Comparison of ENCODE assay signal across 35 cellular contexts in the genomic region with DNA sequence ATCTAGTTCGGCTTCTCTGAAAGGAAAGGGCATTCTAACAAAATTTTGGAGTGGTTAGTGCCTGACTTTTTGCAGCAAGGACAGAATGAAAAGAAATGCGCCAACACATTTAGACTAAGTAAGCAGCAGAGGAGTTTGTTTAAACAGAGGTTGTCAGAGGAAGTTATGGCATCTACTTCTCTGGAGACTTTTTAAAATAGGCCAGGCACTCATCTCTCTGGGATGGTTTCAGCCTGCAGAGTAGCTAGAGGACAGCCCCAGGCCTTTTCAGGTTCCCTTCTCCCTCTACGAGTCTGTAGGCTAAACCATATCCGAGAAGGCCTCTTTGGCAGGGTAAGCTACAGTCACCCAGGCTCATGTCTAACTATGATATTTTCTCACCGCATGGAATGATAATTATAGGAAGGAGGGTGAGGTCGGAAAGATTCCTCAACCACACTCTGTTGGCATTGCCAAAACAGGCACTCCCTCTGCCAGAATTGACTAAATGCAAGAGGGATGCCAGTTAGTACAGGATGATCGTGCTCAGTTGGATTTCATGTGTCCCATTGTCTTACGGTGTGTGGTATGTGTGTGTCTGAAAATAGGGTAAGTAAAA. TPM values are rescaled to one million over a fixed set of nuclear protein-coding genes. Genes with fewer than 3 reads are reported as not detected.
DNase-seq lines count a peak whose midpoint lies in the region; ATAC-seq, FAIRE-seq and TF ChIP-seq lines count a peak whose summit lies in the region.
"Had no signal": no experiment of that assay in that cellular context is flagged by ENCODE, and none has a peak within 500 bp of the region (broad histone marks: within the 10 kb centered on the region; RNA-seq: fewer than 3 reads in every experiment).

No MANE protein-coding gene starts in this region.

- H3K36me3 Mint-ChIP-seq in endothelial cell (ENCODE audit: low read depth, unreplicated experiment), result no peaks in the 10 kb centered on the region
- H3K36me3 Mint-ChIP-seq: activated naive CD8-positive, alpha-beta T cell treated with anti-CD3 and anti-CD28 coated beads, Interleukin-2, amount 10 ng/mL, durations not matched to agents 7 days and 5 days; naive thymus-derived CD8-positive, alpha-beta T cell had no signal

- intact Hi-C loops in heart left ventricle (cut with DNase I) (no loop called here), cardiac septum (cut with DNase I) (no loop called here), transverse colon (cut with DNase I; ENCODE audit: low total_unique reads) (no loop called here)

- H3K27me3 ChIP-seq in heart left ventricle (no peaks in the 10 kb centered on the region), muscle layer of duodenum (ENCODE audit: low read depth, low read length) (no peaks in the 10 kb centered on the region), transverse colon (no peaks in the 10 kb centered on the region)
- H3K27me3 ChIP-seq: hepatocyte, tibial artery had no signal

- TF ChIP-seq POLR2A in heart left ventricle (IDR thresholded peaks at IDR 0.05), result no peak
- no peak for TF ChIP-seq POLR2A in transverse colon (IDR thresholded peaks at IDR 0.05)

- peaks cover 18% of the 10 kb centered on the region for H3K4me1 Mint-ChIP-seq in endothelial cell (ENCODE audit: unreplicated experiment)
- H3K4me1 Mint-ChIP-seq: activated naive CD8-positive, alpha-beta T cell treated with anti-CD3 and anti-CD28 coated beads, Interleukin-2, amount 10 ng/mL, durations not matched to agents 7 days and 5 days; central memory CD8-positive, alpha-beta T cell; naive thymus-derived CD8-positive, alpha-beta T cell; stimulated activated naive CD8-positive, alpha-beta T cell treated with anti-CD3 and anti-CD28 coated beads, Interleukin-15, amount 100 ng/mL, for 72 hours had no signal

- FAIRE-seq in D721Med (lab: Jason Lieb, UNC), result no peak
- FAIRE-seq: A204.1, frontal cortex, GM12892, HTR-8/SVneo, RCC 7860 had no signal

- H3K9me3 ChIP-seq in heart left ventricle (no peaks in the 10 kb centered on the region), muscle layer of duodenum (ENCODE audit: control insufficient read depth in 1 of 2, low read length in 2 of 2) (no peaks in the 10 kb centered on the region), transverse colon (no peaks in the 10 kb centered on the region)
- H3K9me3 ChIP-seq: tibial artery had no signal

- no peak for TF ChIP-seq EP300 in transverse colon (IDR thresholded peaks at IDR 0.05; ENCODE audit: low read depth)

- no peak overlapping the region for H3K4me3 ChIP-seq in heart left ventricle
- no peak overlapping the region for H3K4me3 ChIP-seq in muscle layer of duodenum (ENCODE audit: low read depth in 1 of 2, low read length in 2 of 2)
- H3K4me3 ChIP-seq in transverse colon, result no peak overlapping the region
- H3K4me3 ChIP-seq: hepatocyte, smooth muscle cell, tibial artery had no signal

- H3K9me3 Mint-ChIP-seq in endothelial cell (ENCODE audit: unreplicated experiment), result no peaks in the 10 kb centered on the region
- H3K9me3 Mint-ChIP-seq: activated naive CD8-positive, alpha-beta T cell treated with anti-CD3 and anti-CD28 coated beads, Interleukin-2, amount 10 ng/mL, durations not matched to agents 7 days and 5 days; CD4-positive, alpha-beta T cell; central memory CD8-positive, alpha-beta T cell; naive thymus-derived CD8-positive, alpha-beta T cell; stimulated activated naive CD8-positive, alpha-beta T cell treated with anti-CD3 and anti-CD28 coated beads, Interleukin-15, amount 100 ng/mL, for 72 hours had no signal

- no peak overlapping the region for H3K27ac Mint-ChIP-seq in endothelial cell (ENCODE audit: unreplicated experiment)
- H3K27ac Mint-ChIP-seq: activated CD8-positive, alpha-beta T cell treated with anti-CD3 and anti-CD28 coated beads, Interleukin-2, amount 10 ng/mL, durations not matched to agents 7 days and 5 days; activated naive CD8-positive, alpha-beta T cell treated with anti-CD3 and anti-CD28 coated beads, Interleukin-2, amount 10 ng/mL, durations not matched to agents 7 days and 5 days; CD4-positive, alpha-beta T cell; naive thymus-derived CD8-positive, alpha-beta T cell had no signal

- TF ChIP-seq CTCF in heart left ventricle (IDR thresholded peaks at IDR 0.05) (no peak), transverse colon (IDR thresholded peaks at IDR 0.05) (no peak), D721Med (IDR thresholded peaks at IDR 0.05; ENCODE audit: insufficient read depth, missing control alignments) (no peak), endothelial cell (IDR thresholded peaks at IDR 0.05; ENCODE audit: unreplicated experiment) (no peak)

- H3K4me3 Mint-ChIP-seq in endothelial cell (ENCODE audit: unreplicated experiment), result no peak overlapping the region
- H3K4me3 Mint-ChIP-seq: activated CD8-positive, alpha-beta T cell treated with anti-CD3 and anti-CD28 coated beads, Interleukin-2, amount 10 ng/mL, durations not matched to agents 7 days and 5 days; activated naive CD8-positive, alpha-beta T cell treated with anti-CD3 and anti-CD28 coated beads, Interleukin-2, amount 10 ng/mL, durations not matched to agents 7 days and 5 days; CD4-positive, alpha-beta T cell; central memory CD8-positive, alpha-beta T cell; naive thymus-derived CD8-positive, alpha-beta T cell; stimulated activated naive CD8-positive, alpha-beta T cell treated with anti-CD3 and anti-CD28 coated beads, Interleukin-15, amount 100 ng/mL, for 72 hours had no signal

- H3K36me3 ChIP-seq in heart left ventricle (no peaks in the 10 kb centered on the region), muscle layer of duodenum (ENCODE audit: control insufficient read depth in 1 of 2, insufficient read depth in 2 of 2, low read length in 2 of 2) (no peaks in the 10 kb centered on the region), transverse colon (no peaks in the 10 kb centered on the region)
- H3K36me3 ChIP-seq: tibial artery had no signal

- in situ Hi-C loops in transverse colon (cut with MboI; ENCODE audit: low pct_ligation_motif_present in 1 of 4, low pct_unique_long_range_greater_than_20kb in 1 of 4, low sequenced_read_pairs in 3 of 4), result no loop called here

- 63 to 78% (median 66%) methylated on average over 8 of the region's 8 CpGs for WGBS in heart left ventricle, 4 donors
- 72 to 78% methylated on average over 4 to 8 of the region's 8 CpGs for WGBS in transverse colon (ENCODE audit: low coverage in 1 of 2), 2 donors

- H3K4me1 ChIP-seq in heart left ventricle, result peaks cover 0 to 23% (median 2%) of the 10 kb centered on the region in 12 donors
- peaks cover 0 to 39% of the 10 kb centered on the region in 2 donors for H3K4me1 ChIP-seq in muscle layer of duodenum (ENCODE audit: control insufficient read depth in 1 of 2, insufficient read depth in 2 of 2, low read length in 2 of 2)
- H3K4me1 ChIP-seq in transverse colon, result peaks cover 0 to 30% (median 7%) of the 10 kb centered on the region in 4 donors
- H3K4me1 ChIP-seq: tibial artery had no signal

- H3K27ac ChIP-seq in heart left ventricle (peak overlapping the region in 3 of 12 donors; percentile 15 to 65 (median 31)), muscle layer of duodenum (ENCODE audit: low read length) (peak overlapping the region; percentile 2), transverse colon (peak overlapping the region in 3 of 4 donors; percentile 47 to 69 (median 60))
- H3K27ac ChIP-seq: hepatocyte, tibial artery had no signal

- H3K27me3 Mint-ChIP-seq in endothelial cell (ENCODE audit: unreplicated experiment), result peaks cover 1% of the 10 kb centered on the region
- H3K27me3 Mint-ChIP-seq: activated naive CD8-positive, alpha-beta T cell treated with anti-CD3 and anti-CD28 coated beads, Interleukin-2, amount 10 ng/mL, durations not matched to agents 7 days and 5 days; naive thymus-derived CD8-positive, alpha-beta T cell; stimulated activated naive CD8-positive, alpha-beta T cell treated with anti-CD3 and anti-CD28 coated beads, Interleukin-15, amount 100 ng/mL, for 72 hours had no signal

- DNase-seq in heart left ventricle (no peak), cardiac septum (ENCODE audit: low spot score) (no peak), transverse colon (no peak), D721Med (ENCODE audit: insufficient read length, low spot score) (no peak), GM19240 (ENCODE audit: insufficient read length, low spot score) (no peak), endothelial cell (ENCODE audit: low spot score) (no peak)
- DNase-seq: activated CD8-positive, alpha-beta T cell treated with anti-CD3 and anti-CD28 coated beads, Interleukin-2, amount 10 ng/mL, durations not matched to agents 7 days and 5 days; activated effector memory CD4-positive, alpha-beta T cell treated with Interleukin-2 at 50 U/mL for 16 hours; activated naive CD8-positive, alpha-beta T cell treated with anti-CD3 and anti-CD28 coated beads, Interleukin-2, amount 10 ng/mL, durations not matched to agents 7 days and 5 days; AML-193; CD4-positive, alpha-beta T cell; KBM-7; naive thymus-derived CD8-positive, alpha-beta T cell; NCI-H1417 treated with DMSO at 0.1 percent for 48 hours; NCI-H2081; NCI-H226; NCI-H69; stimulated activated CD4-positive, alpha-beta T cell treated with anti-CD3 and anti-CD28 coated beads, Interleukin-1b, Interleukin-23, amount 100 ng/mL, for 48 hours; stimulated activated CD8-positive, alpha-beta memory T cell treated with anti-CD3 and anti-CD28 coated beads, Interleukin-4, amount 100 ng/mL, for 48 hours; stimulated activated naive CD8-positive, alpha-beta T cell treated with anti-CD3 and anti-CD28 coated beads, Interleukin-15, amount 100 ng/mL, for 72 hours; T-helper 2 cell; tibial artery had no signal

- ATAC-seq in heart left ventricle (peak in 3 of 4 donors; percentile 20 to 53 (median 51)), esophagus mucosa (peak; percentile 60)
- ATAC-seq: activated CD8-positive, alpha-beta T cell treated with anti-CD3 and anti-CD28 coated beads, Interleukin-2, amount 10 ng/mL, durations not matched to agents 7 days and 5 days; naive thymus-derived CD8-positive, alpha-beta T cell; stimulated activated naive CD8-positive, alpha-beta T cell treated with anti-CD3 and anti-CD28 coated beads, Interleukin-15, amount 100 ng/mL, for 72 hours had no signal

RNA-seq across cellular contexts. Expression of a gene that starts 1.4 kb away (rescaled TPM):
- total RNA-seq in heart left ventricle, result not detected
- polyA plus RNA-seq in heart left ventricle, result not detected
- not detected for total RNA-seq in cardiac septum
- 0.24 TPM for total RNA-seq in esophagus mucosa
- not detected for total RNA-seq in transverse colon
- 5.4 TPM for total RNA-seq in endothelial cell (ENCODE audit: unreplicated experiment)
- total RNA-seq: activated CD8-positive, alpha-beta T cell treated with anti-CD3 and anti-CD28 coated beads, Interleukin-2, amount 10 ng/mL, durations not matched to agents 7 days and 5 days; activated naive CD8-positive, alpha-beta T cell treated with anti-CD3 and anti-CD28 coated beads, Interleukin-2, amount 10 ng/mL, durations not matched to agents 7 days and 5 days; CD4-positive, alpha-beta T cell; dermis microvascular lymphatic vessel endothelial cell; hepatocyte; mesenteric fat pad; naive thymus-derived CD8-positive, alpha-beta T cell; omental fat pad; smooth muscle cell had no signal
- polyA plus RNA-seq: hepatocyte; naive thymus-derived CD8-positive, alpha-beta T cell; smooth muscle cell had no signal

RNA-seq across cellular contexts. Expression of a gene that starts 55.7 kb away (rescaled TPM):
- 1 to 10 TPM in 1 of 9 donors, not detected in 8; 1.3 TPM for total RNA-seq in heart left ventricle
- under 1 TPM; 0.07 to 0.42 TPM for polyA plus RNA-seq in heart left ventricle
- total RNA-seq in cardiac septum, result not detected
- not detected for total RNA-seq in esophagus mucosa
- total RNA-seq in transverse colon, result not detected
- total RNA-seq in endothelial cell (ENCODE audit: unreplicated experiment), result 0.26 TPM
- total RNA-seq: activated CD8-positive, alpha-beta T cell treated with anti-CD3 and anti-CD28 coated beads, Interleukin-2, amount 10 ng/mL, durations not matched to agents 7 days and 5 days; activated naive CD8-positive, alpha-beta T cell treated with anti-CD3 and anti-CD28 coated beads, Interleukin-2, amount 10 ng/mL, durations not matched to agents 7 days and 5 days; CD4-positive, alpha-beta T cell; dermis microvascular lymphatic vessel endothelial cell; frontal cortex; hepatocyte; naive thymus-derived CD8-positive, alpha-beta T cell; smooth muscle cell had no signal
- polyA plus RNA-seq: naive thymus-derived CD8-positive, alpha-beta T cell; smooth muscle cell had no signal
